1 cellular context compared by ENCODE assay signal in the genomic region with DNA sequence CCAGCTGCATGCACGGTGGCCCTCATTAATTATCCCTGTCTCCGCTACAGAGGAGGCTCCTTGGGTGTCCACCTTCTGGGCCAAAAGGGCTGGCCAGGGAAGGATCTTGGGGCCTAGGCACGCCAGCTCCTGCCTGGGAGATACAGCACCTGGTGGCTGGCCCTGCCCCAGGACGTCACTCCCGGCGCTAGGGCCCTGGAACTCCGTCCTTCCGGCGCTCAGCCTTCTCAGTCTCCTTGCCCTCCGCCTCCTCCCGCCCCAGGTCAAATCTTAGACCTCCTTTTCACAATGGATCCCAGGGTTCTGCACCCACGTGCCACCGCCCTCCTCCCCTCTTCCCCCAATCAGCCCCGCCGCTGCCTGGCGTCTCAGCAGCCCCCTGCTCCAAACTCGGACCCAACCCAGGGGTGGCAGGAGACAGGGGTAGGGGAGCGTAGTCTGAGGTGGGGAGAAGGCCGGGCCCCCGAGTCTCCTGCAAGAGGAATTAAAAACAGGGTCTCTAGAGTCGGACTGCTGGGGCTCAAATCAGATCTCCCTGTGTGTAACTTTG.
A peak's percentile ranks its signal among the peaks of the same experiment; 100 is the strongest.
TF ChIP-seq lines count a peak whose summit lies in the region.

No MANE protein-coding gene starts in this region.

TF ChIP-seq in HEK293, 187 proteins besides CTCF, POLR2A, EP300 and RAD21 (continued from another document):
- TF ChIP-seq, protein P1, sequence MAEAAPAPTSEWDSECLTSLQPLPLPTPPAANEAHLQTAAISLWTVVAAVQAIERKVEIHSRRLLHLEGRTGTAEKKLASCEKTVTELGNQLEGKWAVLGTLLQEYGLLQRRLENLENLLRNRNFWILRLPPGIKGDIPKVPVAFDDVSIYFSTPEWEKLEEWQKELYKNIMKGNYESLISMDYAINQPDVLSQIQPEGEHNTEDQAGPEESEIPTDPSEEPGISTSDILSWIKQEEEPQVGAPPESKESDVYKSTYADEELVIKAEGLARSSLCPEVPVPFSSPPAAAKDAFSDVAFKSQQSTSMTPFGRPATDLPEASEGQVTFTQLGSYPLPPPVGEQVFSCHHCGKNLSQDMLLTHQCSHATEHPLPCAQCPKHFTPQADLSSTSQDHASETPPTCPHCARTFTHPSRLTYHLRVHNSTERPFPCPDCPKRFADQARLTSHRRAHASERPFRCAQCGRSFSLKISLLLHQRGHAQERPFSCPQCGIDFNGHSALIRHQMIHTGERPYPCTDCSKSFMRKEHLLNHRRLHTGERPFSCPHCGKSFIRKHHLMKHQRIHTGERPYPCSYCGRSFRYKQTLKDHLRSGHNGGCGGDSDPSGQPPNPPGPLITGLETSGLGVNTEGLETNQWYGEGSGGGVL (tag by site-specific recombination; IDR thresholded peaks at IDR 0.05) = peak; percentile 58
- TF ChIP-seq ZNF223 (tag by site-specific recombination; IDR thresholded peaks at IDR 0.05) = no peak
- no peak for TF ChIP-seq KLF9 (tag by site-specific recombination; IDR thresholded peaks at IDR 0.05; ENCODE audit: low read depth)
- TF ChIP-seq ZBTB17 (tag by site-specific recombination; IDR thresholded peaks at IDR 0.05) = peak; percentile 73
- no peak for TF ChIP-seq ZNF266 (tag by site-specific recombination; IDR thresholded peaks at IDR 0.05; ENCODE audit: low read depth)
- TF ChIP-seq OSR2 (tag by site-specific recombination; IDR thresholded peaks at IDR 0.05) = no peak
- no peak for TF ChIP-seq ZNF24 (tag by site-specific recombination; IDR thresholded peaks at IDR 0.05)
- TF ChIP-seq ZNF10 (tag by site-specific recombination; IDR thresholded peaks at IDR 0.05) = no peak
- TF ChIP-seq ZSCAN23 (tag by site-specific recombination; IDR thresholded peaks at IDR 0.05) = no peak
- no peak for TF ChIP-seq ZFP41 (tag by site-specific recombination; IDR thresholded peaks at IDR 0.05; ENCODE audit: borderline replicate concordance)
- peak; percentile 64 for TF ChIP-seq GLIS2 (tag by site-specific recombination; IDR thresholded peaks at IDR 0.05)
- TF ChIP-seq SALL2 (tag by site-specific recombination; IDR thresholded peaks at IDR 0.05; ENCODE audit: borderline replicate concordance) = no peak
- no peak for TF ChIP-seq HOXA7 (CRISPR knock-in tag; IDR thresholded peaks at IDR 0.05; ENCODE audit: borderline replicate concordance)
- peak; percentile 37; the same call in 1 of the 2 replicates for TF ChIP-seq ZBTB21 (tag by site-specific recombination; IDR thresholded peaks at IDR 0.05)
- TF ChIP-seq, protein P2, sequence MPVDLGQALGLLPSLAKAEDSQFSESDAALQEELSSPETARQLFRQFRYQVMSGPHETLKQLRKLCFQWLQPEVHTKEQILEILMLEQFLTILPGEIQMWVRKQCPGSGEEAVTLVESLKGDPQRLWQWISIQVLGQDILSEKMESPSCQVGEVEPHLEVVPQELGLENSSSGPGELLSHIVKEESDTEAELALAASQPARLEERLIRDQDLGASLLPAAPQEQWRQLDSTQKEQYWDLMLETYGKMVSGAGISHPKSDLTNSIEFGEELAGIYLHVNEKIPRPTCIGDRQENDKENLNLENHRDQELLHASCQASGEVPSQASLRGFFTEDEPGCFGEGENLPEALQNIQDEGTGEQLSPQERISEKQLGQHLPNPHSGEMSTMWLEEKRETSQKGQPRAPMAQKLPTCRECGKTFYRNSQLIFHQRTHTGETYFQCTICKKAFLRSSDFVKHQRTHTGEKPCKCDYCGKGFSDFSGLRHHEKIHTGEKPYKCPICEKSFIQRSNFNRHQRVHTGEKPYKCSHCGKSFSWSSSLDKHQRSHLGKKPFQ (tag by site-specific recombination; IDR thresholded peaks at IDR 0.05) = no peak
- TF ChIP-seq, protein P3, sequence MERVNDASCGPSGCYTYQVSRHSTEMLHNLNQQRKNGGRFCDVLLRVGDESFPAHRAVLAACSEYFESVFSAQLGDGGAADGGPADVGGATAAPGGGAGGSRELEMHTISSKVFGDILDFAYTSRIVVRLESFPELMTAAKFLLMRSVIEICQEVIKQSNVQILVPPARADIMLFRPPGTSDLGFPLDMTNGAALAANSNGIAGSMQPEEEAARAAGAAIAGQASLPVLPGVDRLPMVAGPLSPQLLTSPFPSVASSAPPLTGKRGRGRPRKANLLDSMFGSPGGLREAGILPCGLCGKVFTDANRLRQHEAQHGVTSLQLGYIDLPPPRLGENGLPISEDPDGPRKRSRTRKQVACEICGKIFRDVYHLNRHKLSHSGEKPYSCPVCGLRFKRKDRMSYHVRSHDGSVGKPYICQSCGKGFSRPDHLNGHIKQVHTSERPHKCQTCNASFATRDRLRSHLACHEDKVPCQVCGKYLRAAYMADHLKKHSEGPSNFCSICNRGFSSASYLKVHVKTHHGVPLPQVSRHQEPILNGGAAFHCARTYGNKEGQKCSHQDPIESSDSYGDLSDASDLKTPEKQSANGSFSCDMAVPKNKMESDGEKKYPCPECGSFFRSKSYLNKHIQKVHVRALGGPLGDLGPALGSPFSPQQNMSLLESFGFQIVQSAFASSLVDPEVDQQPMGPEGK (tag by site-specific recombination; IDR thresholded peaks at IDR 0.05) = peak; percentile 58; the same call in 1 of the 2 replicates
- TF ChIP-seq ZNF629 (tag by site-specific recombination; IDR thresholded peaks at IDR 0.05) = peak; percentile 54; the same call in 1 of the 2 replicates
- peak; percentile 76 for TF ChIP-seq ZNF335 (tag by site-specific recombination; conservative IDR thresholded peaks at IDR 0.05)
- peak; percentile 45; the same call in 1 of the 2 replicates for TF ChIP-seq ZNF366 (tag by site-specific recombination; conservative IDR thresholded peaks at IDR 0.05)
- peak; percentile 48; the same call in 1 of the 2 replicates for TF ChIP-seq ZNF121 (tag by site-specific recombination; IDR thresholded peaks at IDR 0.05)
- TF ChIP-seq, protein P4, sequence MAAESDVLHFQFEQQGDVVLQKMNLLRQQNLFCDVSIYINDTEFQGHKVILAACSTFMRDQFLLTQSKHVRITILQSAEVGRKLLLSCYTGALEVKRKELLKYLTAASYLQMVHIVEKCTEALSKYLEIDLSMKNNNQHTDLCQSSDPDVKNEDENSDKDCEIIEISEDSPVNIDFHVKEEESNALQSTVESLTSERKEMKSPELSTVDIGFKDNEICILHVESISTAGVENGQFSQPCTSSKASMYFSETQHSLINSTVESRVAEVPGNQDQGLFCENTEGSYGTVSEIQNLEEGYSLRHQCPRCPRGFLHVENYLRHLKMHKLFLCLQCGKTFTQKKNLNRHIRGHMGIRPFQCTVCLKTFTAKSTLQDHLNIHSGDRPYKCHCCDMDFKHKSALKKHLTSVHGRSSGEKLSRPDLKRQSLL (tag by site-specific recombination; IDR thresholded peaks at IDR 0.05) = peak; percentile 49; the same call in 1 of the 2 replicates
- no peak; the same call in 1 of the 2 replicates for TF ChIP-seq SP7 (tag by site-specific recombination; IDR thresholded peaks at IDR 0.05)
- TF ChIP-seq OVOL3 (tag by site-specific recombination; IDR thresholded peaks at IDR 0.05) = no peak
- TF ChIP-seq GLI4 (tag by site-specific recombination; IDR thresholded peaks at IDR 0.05) = no peak
- no peak for TF ChIP-seq ZNF768 (tag by site-specific recombination; IDR thresholded peaks at IDR 0.05)
- TF ChIP-seq ZNF2 (tag by site-specific recombination; IDR thresholded peaks at IDR 0.05) = 0 out of 2 replicates have a peak, but pooled peaks have one; percentile 14
- TF ChIP-seq ZSCAN30 (tag by site-specific recombination; IDR thresholded peaks at IDR 0.05) = peak; percentile 86
- TF ChIP-seq, protein P5, sequence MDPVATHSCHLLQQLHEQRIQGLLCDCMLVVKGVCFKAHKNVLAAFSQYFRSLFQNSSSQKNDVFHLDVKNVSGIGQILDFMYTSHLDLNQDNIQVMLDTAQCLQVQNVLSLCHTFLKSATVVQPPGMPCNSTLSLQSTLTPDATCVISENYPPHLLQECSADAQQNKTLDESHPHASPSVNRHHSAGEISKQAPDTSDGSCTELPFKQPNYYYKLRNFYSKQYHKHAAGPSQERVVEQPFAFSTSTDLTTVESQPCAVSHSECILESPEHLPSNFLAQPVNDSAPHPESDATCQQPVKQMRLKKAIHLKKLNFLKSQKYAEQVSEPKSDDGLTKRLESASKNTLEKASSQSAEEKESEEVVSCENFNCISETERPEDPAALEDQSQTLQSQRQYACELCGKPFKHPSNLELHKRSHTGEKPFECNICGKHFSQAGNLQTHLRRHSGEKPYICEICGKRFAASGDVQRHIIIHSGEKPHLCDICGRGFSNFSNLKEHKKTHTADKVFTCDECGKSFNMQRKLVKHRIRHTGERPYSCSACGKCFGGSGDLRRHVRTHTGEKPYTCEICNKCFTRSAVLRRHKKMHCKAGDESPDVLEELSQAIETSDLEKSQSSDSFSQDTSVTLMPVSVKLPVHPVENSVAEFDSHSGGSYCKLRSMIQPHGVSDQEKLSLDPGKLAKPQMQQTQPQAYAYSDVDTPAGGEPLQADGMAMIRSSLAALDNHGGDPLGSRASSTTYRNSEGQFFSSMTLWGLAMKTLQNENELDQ (tag by site-specific recombination; IDR thresholded peaks at IDR 0.05; ENCODE audit: low read depth) = no peak
- TF ChIP-seq ZNF560 (tag by site-specific recombination; IDR thresholded peaks at IDR 0.05; ENCODE audit: borderline replicate concordance) = no peak
- TF ChIP-seq ZNF214 (tag by site-specific recombination; IDR thresholded peaks at IDR 0.05; ENCODE audit: borderline replicate concordance) = no peak
- no peak for TF ChIP-seq ZNF221 (tag by site-specific recombination; IDR thresholded peaks at IDR 0.05; ENCODE audit: borderline replicate concordance)
- peak; percentile 60; the same call in 1 of the 2 replicates for TF ChIP-seq EGR2 (tag by site-specific recombination; IDR thresholded peaks at IDR 0.05; ENCODE audit: low read depth)
- TF ChIP-seq SP2 (tag by site-specific recombination; IDR thresholded peaks at IDR 0.05) = peak; percentile 86
- peak; percentile 71 for TF ChIP-seq GLIS1 (tag by site-specific recombination; IDR thresholded peaks at IDR 0.05)
- peak; percentile 57; the same call in 1 of the 2 replicates for TF ChIP-seq SP3 (tag by site-specific recombination; IDR thresholded peaks at IDR 0.05)
- no peak for TF ChIP-seq ZNF324 (tag by site-specific recombination; IDR thresholded peaks at IDR 0.05)
- TF ChIP-seq ZNF426 (tag by site-specific recombination; IDR thresholded peaks at IDR 0.05) = no peak
- TF ChIP-seq, protein P6, sequence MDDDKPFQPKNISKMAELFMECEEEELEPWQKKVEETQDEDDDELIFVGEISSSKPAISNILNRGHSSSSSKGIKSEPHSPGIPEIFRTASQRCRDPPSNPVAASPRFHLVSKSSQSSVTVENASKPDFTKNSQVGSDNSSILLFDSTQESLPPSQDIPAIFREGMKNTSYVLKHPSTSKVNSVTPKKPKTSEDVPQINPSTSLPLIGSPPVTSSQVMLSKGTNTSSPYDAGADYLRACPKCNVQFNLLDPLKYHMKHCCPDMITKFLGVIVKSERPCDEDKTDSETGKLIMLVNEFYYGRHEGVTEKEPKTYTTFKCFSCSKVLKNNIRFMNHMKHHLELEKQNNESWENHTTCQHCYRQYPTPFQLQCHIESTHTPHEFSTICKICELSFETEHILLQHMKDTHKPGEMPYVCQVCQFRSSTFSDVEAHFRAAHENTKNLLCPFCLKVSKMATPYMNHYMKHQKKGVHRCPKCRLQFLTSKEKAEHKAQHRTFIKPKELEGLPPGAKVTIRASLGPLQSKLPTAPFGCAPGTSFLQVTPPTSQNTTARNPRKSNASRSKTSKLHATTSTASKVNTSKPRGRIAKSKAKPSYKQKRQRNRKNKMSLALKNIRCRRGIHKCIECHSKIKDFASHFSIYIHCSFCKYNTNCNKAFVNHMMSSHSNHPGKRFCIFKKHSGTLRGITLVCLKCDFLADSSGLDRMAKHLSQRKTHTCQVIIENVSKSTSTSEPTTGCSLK (tag by site-specific recombination; IDR thresholded peaks at IDR 0.05) = no peak
- TF ChIP-seq ZNF837 (tag by site-specific recombination; IDR thresholded peaks at IDR 0.05) = no peak
- TF ChIP-seq YY2 (tag by site-specific recombination; IDR thresholded peaks at IDR 0.05) = no peak
- TF ChIP-seq ZFHX2 (tag by site-specific recombination; conservative IDR thresholded peaks at IDR 0.05) = peak; percentile 54
- TF ChIP-seq, protein P7, sequence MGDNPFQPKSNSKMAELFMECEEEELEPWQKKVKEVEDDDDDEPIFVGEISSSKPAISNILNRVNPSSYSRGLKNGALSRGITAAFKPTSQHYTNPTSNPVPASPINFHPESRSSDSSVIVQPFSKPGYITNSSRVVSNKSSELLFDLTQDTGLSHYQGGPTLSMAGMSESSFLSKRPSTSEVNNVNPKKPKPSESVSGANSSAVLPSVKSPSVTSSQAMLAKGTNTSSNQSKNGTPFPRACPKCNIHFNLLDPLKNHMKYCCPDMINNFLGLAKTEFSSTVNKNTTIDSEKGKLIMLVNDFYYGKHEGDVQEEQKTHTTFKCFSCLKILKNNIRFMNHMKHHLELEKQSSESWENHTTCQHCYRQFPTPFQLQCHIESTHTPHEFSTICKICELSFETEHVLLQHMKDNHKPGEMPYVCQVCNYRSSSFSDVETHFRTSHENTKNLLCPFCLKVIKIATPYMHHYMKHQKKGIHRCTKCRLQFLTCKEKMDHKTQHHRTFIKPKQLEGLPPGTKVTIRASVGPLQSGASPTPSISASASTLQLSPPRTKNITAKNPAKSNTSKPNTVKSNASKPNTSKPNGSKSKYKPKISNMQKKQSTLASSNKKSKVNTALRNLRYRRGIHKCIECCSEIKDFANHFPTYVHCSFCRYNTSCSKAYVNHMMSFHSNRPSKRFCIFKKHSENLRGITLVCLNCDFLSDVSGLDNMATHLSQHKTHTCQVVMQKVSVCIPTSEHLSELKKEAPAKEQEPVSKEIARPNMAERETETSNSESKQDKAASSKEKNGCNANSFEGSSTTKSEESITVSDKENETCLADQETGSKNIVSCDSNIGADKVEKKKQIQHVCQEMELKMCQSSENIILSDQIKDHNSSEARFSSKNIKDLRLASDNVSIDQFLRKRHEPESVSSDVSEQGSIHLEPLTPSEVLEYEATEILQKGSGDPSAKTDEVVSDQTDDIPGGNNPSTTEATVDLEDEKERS (tag by site-specific recombination; IDR thresholded peaks at IDR 0.05) = no peak
- TF ChIP-seq KLF8 (tag by site-specific recombination; IDR thresholded peaks at IDR 0.05) = peak; percentile 45; the same call in 1 of the 2 replicates
- no peak; the same call in 1 of the 2 replicates for TF ChIP-seq ZNF623 (tag by site-specific recombination; IDR thresholded peaks at IDR 0.05)
- TF ChIP-seq, protein P8, sequence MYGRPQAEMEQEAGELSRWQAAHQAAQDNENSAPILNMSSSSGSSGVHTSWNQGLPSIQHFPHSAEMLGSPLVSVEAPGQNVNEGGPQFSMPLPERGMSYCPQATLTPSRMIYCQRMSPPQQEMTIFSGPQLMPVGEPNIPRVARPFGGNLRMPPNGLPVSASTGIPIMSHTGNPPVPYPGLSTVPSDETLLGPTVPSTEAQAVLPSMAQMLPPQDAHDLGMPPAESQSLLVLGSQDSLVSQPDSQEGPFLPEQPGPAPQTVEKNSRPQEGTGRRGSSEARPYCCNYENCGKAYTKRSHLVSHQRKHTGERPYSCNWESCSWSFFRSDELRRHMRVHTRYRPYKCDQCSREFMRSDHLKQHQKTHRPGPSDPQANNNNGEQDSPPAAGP (tag by site-specific recombination; IDR thresholded peaks at IDR 0.05) = no peak
- TF ChIP-seq HOXC10 (CRISPR knock-in tag; IDR thresholded peaks at IDR 0.05) = no peak
- 0 out of 2 replicates have a peak, but pooled peaks have one; percentile 16 for TF ChIP-seq KLF16 (tag by site-specific recombination; IDR thresholded peaks at IDR 0.05)
- 0 out of 2 replicates have a peak, but pooled peaks have one; percentile 42 for TF ChIP-seq ZBTB8A (tag by site-specific recombination; IDR thresholded peaks at IDR 0.05)
- TF ChIP-seq ZBTB20 (tag by site-specific recombination; IDR thresholded peaks at IDR 0.05) = peak; percentile 96
